In the genomic region with DNA sequence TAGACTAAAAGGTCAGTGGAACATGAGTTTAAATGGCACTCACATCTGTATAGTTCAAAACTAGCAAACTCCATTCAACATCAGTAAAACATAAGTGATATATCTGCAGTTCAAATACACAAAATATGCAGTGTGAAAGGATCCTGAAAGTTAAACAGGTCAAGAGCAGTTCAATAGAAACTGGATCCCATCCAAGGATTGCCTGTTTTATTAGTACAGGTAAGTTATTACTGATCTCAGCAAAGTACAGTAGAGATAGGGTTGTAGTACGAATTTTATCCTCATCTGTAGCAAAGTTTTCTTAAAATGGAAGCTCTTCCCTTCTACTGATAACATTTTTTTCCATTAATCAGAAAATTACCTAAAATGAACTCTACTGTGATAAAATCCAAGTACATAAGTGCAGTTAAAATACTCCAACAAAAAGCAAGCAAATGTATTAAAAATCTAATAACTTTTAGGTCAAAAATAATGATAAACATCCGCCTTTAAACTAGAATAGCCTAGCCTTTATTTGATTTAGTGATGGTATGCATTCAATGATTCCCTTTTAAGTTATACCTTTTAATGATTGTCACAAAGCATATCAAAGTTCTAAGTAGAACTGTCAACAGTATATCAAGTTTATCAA, we compare ENCODE assay signal across 1 cellular context.
TF ChIP-seq lines count a peak whose summit lies in the region.

No MANE protein-coding gene starts in this region.

TF ChIP-seq in SK-N-SH treated with all-trans-retinoic acid at 6 μM for 48 hours, 23 proteins besides CTCF, POLR2A, EP300 and RAD21 (continued from another document):
- no peak for TF ChIP-seq PATZ1 (CRISPR knock-in tag; IDR thresholded peaks at IDR 0.05; ENCODE audit: borderline replicate concordance)
- TF ChIP-seq ZC3H10 (CRISPR knock-in tag; IDR thresholded peaks at IDR 0.05), result no peak
- no peak for TF ChIP-seq ZFP3 (CRISPR knock-in tag; IDR thresholded peaks at IDR 0.05)
- no peak for TF ChIP-seq ARNTL (CRISPR knock-in tag; IDR thresholded peaks at IDR 0.05; ENCODE audit: borderline replicate concordance, low read depth)
- TF ChIP-seq ISL1 (CRISPR knock-in tag; IDR thresholded peaks at IDR 0.05), result no peak
- no peak for TF ChIP-seq TSHZ2 (CRISPR knock-in tag; IDR thresholded peaks at IDR 0.05)
- no peak for TF ChIP-seq CSRNP3 (CRISPR knock-in tag; IDR thresholded peaks at IDR 0.05)
